In the genomic region with DNA sequence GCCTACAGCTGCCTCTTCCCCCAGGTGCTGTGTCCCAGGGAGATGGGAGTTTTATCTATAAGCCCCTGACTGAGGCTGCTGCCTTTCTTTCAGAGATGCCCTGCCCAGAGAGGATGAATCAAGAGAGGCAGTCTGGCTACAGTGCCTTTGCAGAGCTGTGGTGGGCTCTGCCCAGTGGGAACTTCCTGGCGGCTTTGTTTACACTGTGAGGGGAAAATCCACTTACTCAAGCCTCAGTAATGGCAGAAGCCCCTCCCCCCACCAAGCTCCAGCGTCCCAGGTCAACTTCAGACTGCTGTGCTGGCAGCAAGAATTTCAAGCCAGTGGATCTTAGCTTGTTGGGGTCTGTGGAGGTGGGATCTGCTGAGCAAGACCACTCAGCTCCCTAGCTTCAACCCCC, we compare ENCODE assay signal across 7 cellular contexts. TPM values are rescaled to one million over a fixed set of nuclear protein-coding genes. Genes with fewer than 3 reads are reported as not detected.
DNase-seq lines count a peak whose midpoint lies in the region; FAIRE-seq and TF ChIP-seq lines count a peak whose summit lies in the region.
"Not testable (repeated sequence)": the region's sequence is repeated elsewhere in the genome, so short reads cannot be mapped to it uniquely, and the experiment has no call there.

No MANE protein-coding gene starts in this region.

- DNase-seq in EH (ENCODE audit: low read depth), result peak; percentile 41
- DNase-seq in RCC 7860 (ENCODE audit: low spot score), result peak; percentile 56
- DNase-seq in astrocyte (ENCODE audit: low read depth), result peak; percentile 12
- peak; percentile 17 to 58 for DNase-seq in H1 (ENCODE audit: low read depth in 1 of 2, low spot score in 2 of 2)
- DNase-seq in iPS DF 19.7 (ENCODE audit: low read depth, low spot score), result peak; percentile 23
- peak; percentile 81 for DNase-seq in mesendoderm

- not testable (repeated sequence) for H3K4me3 ChIP-seq in HUES6 (ENCODE audit: low read depth, low read length); astrocyte (ENCODE audit: insufficient read depth, low read depth, low read length); H1 (ENCODE audit: extremely low read depth in 1 of 4, insufficient read depth in 2 of 4, low read depth in 3 of 4, low read length in 4 of 4); mesendoderm (ENCODE audit: low read length)

- not testable (repeated sequence) for H3K79me2 ChIP-seq in astrocyte (ENCODE audit: insufficient read depth, low read length); H1 (ENCODE audit: control insufficient read depth in 1 of 2, insufficient read depth in 2 of 2, low read length in 2 of 2); mesendoderm (ENCODE audit: control insufficient read depth, insufficient read depth, low read length)

- not testable (repeated sequence) for H3K4ac ChIP-seq in H1 (replicated peaks; ENCODE audit: insufficient read length, low read depth, low read length); mesendoderm (ENCODE audit: low read depth, low read length)

- not testable (repeated sequence) for H3K23me2 ChIP-seq in H1 (ENCODE audit: low read depth, low read length)

- TF ChIP-seq CTCF in astrocyte (IDR thresholded peaks at IDR 0.05; ENCODE audit: insufficient read depth, low read depth, low read length); H1 (IDR thresholded peaks at IDR 0.05; ENCODE audit: control extremely low read depth in 1 of 3, insufficient read depth in 1 of 3, low read depth in 1 of 3, low read length in 3 of 3): not testable (repeated sequence)

- TF ChIP-seq EP300 in H1 (IDR thresholded peaks at IDR 0.05; ENCODE audit: borderline replicate concordance in 1 of 2, low read depth in 2 of 2, low read length in 2 of 2), result not testable (repeated sequence)

- not testable (repeated sequence) for H3K14ac ChIP-seq in H1 (ENCODE audit: insufficient read length)

- H2AFZ ChIP-seq in astrocyte (ENCODE audit: low read depth, low read length); H1 (ENCODE audit: low read length): not testable (repeated sequence)

- H3K18ac ChIP-seq in H1 (ENCODE audit: extremely low read depth, low read length); mesendoderm (ENCODE audit: low read length): not testable (repeated sequence)

- TF ChIP-seq RAD21 in H1 (IDR thresholded peaks at IDR 0.05 in 1 of 2, conservative IDR thresholded peaks at IDR 0.05 in 1 of 2; ENCODE audit: low read depth in 2 of 2, low read length in 2 of 2), result not testable (repeated sequence)

- H3K4me2 ChIP-seq in astrocyte (ENCODE audit: low read length) (peak overlapping the region; percentile 44), H1 (ENCODE audit: insufficient read depth in 1 of 2, low read depth in 2 of 2, low read length in 2 of 2) (peak overlapping the region in 1 of 2 experiments; percentile 13; a peak in 1 of 4 replicates)
- not testable (repeated sequence) for H3K4me2 ChIP-seq in mesendoderm (ENCODE audit: low read length)

- H4K8ac ChIP-seq in H1 (ENCODE audit: extremely low read depth, insufficient read depth, low read length); mesendoderm (ENCODE audit: low read depth, low read length): not testable (repeated sequence)

- 35% methylated on average over 2 of the region's 2 CpGs; no CpG with 5 or more reads in 1 of the 2 experiments for WGBS in H1 (ENCODE audit: extremely low coverage in 1 of 2, insufficient coverage in 1 of 2, insufficient read length in 1 of 2, insufficient replicate concordance in 2 of 2, low coverage in 1 of 2, low lambda C conversion rate in 2 of 2, missing lambda C conversion rate in 1 of 2), 2 experiments
- no CpG with 5 or more reads among the region's 2 CpGs for WGBS in mesendoderm (ENCODE audit: extremely low coverage, insufficient coverage, low lambda C conversion rate)

- H4K91ac ChIP-seq in H1 (replicated peaks; ENCODE audit: insufficient read length, low read length), result not testable (repeated sequence)

- H3K4me1 ChIP-seq in HUES6 (ENCODE audit: control insufficient read depth, insufficient read depth, low read length), result peaks cover 14% of the 10 kb centered on the region; the same call in 1 of the 2 replicates
- H3K4me1 ChIP-seq in astrocyte (ENCODE audit: insufficient read depth, low read length); H1 (replicated peaks in 1 of 4; ENCODE audit: control insufficient read depth in 3 of 4, insufficient read depth in 4 of 4, low read length in 3 of 4); mesendoderm (ENCODE audit: control insufficient read depth, low read depth, low read length): not testable (repeated sequence)

- not testable (repeated sequence) for H2AK5ac ChIP-seq in H1 (ENCODE audit: low read depth, low read length); mesendoderm (ENCODE audit: low read length)

- not testable (repeated sequence) for H2BK5ac ChIP-seq in H1 (ENCODE audit: low read depth, low read length); mesendoderm (ENCODE audit: low read length)

- H3K27ac ChIP-seq in HUES6 (ENCODE audit: low read depth, low read length), result peak overlapping the region; percentile 56; the same call in 1 of the 2 replicates
- not testable (repeated sequence) for H3K27ac ChIP-seq in astrocyte (ENCODE audit: low read depth, low read length)
- peak overlapping the region; percentile 45; the same call in 1 of the 2 replicates for H3K27ac ChIP-seq in H1 (ENCODE audit: low read depth, low read length)
- H3K27ac ChIP-seq in mesendoderm (ENCODE audit: low read depth, low read length), result peak overlapping the region; percentile 38

- H3K36me3 Mint-ChIP-seq in astrocyte (ENCODE audit: low read depth, unreplicated experiment), result peaks cover 25% of the 10 kb centered on the region

- not testable (repeated sequence) for H4K5ac ChIP-seq in H1 (ENCODE audit: insufficient read length, low read depth, low read length); mesendoderm (ENCODE audit: low read length)

- H3K23ac ChIP-seq in H1 (ENCODE audit: insufficient read length); mesendoderm (ENCODE audit: low read length): not testable (repeated sequence)

- H3K27ac Mint-ChIP-seq in astrocyte (ENCODE audit: unreplicated experiment), result not testable (repeated sequence)

- not testable (repeated sequence) for H2BK12ac ChIP-seq in H1 (ENCODE audit: low read depth, low read length)

- not testable (repeated sequence) for H4K20me1 ChIP-seq in astrocyte (ENCODE audit: insufficient read depth, low read length); H1 (replicated peaks in 1 of 2; ENCODE audit: control insufficient read depth in 1 of 2, insufficient read depth in 2 of 2, low read length in 2 of 2)

- FAIRE-seq in RCC 7860 (lab: Jason Lieb, UNC); astrocyte (lab: Jason Lieb, UNC); H1 (lab: Jason Lieb, UNC): not testable (repeated sequence)

- not testable (repeated sequence) for H3K56ac ChIP-seq in H1 (replicated peaks; ENCODE audit: insufficient read length, low read depth, low read length)
- H3K56ac ChIP-seq in mesendoderm (ENCODE audit: low read length), result peak overlapping the region; percentile 56

- H3K36me3 ChIP-seq in HUES6 (ENCODE audit: control insufficient read depth, insufficient read depth, low read length) (peaks cover 29% of the 10 kb centered on the region), astrocyte (ENCODE audit: insufficient read depth, low read length) (peaks cover 12% of the 10 kb centered on the region), H1 (ENCODE audit: control insufficient read depth in 2 of 4, insufficient read depth in 4 of 4, low read length in 3 of 4) (peaks cover 3 to 19% (median 8%) of the 10 kb centered on the region in 4 experiments; a peak in 6 of 8 replicates)
- H3K36me3 ChIP-seq in mesendoderm (ENCODE audit: control insufficient read depth, insufficient read depth, low read length), result not testable (repeated sequence)

- POLR2A ChIA-PET in H1 (lab: Charles Lee; ENCODE audit: partially characterized antibody), result not testable (repeated sequence)

- not testable (repeated sequence) for H2BK15ac ChIP-seq in H1 (ENCODE audit: low read length); mesendoderm (replicated peaks; ENCODE audit: low read depth)

- not testable (repeated sequence) for H3K4me3 Mint-ChIP-seq in astrocyte (ENCODE audit: unreplicated experiment)

- peaks cover 13% of the 10 kb centered on the region for H3K9me3 Mint-ChIP-seq in astrocyte (ENCODE audit: unreplicated experiment)

- not testable (repeated sequence) for H2BK20ac ChIP-seq in H1 (ENCODE audit: low read length)

- H3K4me1 Mint-ChIP-seq in astrocyte (ENCODE audit: low read depth, unreplicated experiment), result not testable (repeated sequence)

- TF ChIP-seq POLR2A in H1 (IDR thresholded peaks at IDR 0.05; ENCODE audit: control extremely low read depth in 1 of 2, low read depth in 2 of 2, low read length in 2 of 2), result not testable (repeated sequence)

- not testable (repeated sequence) for H3K27me3 Mint-ChIP-seq in astrocyte (ENCODE audit: low read depth, unreplicated experiment)

- not testable (repeated sequence) for H2BK120ac ChIP-seq in H1 (replicated peaks; ENCODE audit: low read depth, low read length); mesendoderm (ENCODE audit: low read depth, low read length)

- H3K27me3 ChIP-seq in HUES6 (ENCODE audit: control insufficient read depth, insufficient read depth, low read length); astrocyte (ENCODE audit: insufficient read depth, low read length); H1 (replicated peaks in 1 of 4; ENCODE audit: control insufficient read depth in 3 of 4, extremely low read depth in 1 of 4, insufficient read depth in 3 of 4, low read length in 3 of 4); mesendoderm (ENCODE audit: insufficient read depth, low read length, poor library complexity): not testable (repeated sequence)

- not testable (repeated sequence) for H3K79me1 ChIP-seq in H1 (ENCODE audit: low read depth, low read length); mesendoderm (ENCODE audit: low read length)

- CTCF ChIA-PET in H1 (lab: Charles Lee; ENCODE audit: partially characterized antibody), result interaction anchor here (1.1 kb wide), 1 partner anchor 113 kb away, joined by 3 read pairs; no protein-coding TSS in a partner anchor

- H3K9me3 ChIP-seq in HUES6 (ENCODE audit: control insufficient read depth, insufficient read depth, low read depth, low read length); astrocyte (ENCODE audit: insufficient read depth, low read depth, low read length); H1 (ENCODE audit: insufficient read depth in 2 of 2, low read depth in 1 of 2, low read length in 1 of 2): not testable (repeated sequence)

- H3K9ac ChIP-seq in HUES6 (ENCODE audit: low read length), result peak overlapping the region; percentile 22
- not testable (repeated sequence) for H3K9ac ChIP-seq in astrocyte (ENCODE audit: low read length); H1 (replicated peaks in 1 of 4; ENCODE audit: extremely low read depth in 1 of 4, low read depth in 3 of 4, low read length in 3 of 4); mesendoderm (ENCODE audit: low read length)

RNA-seq across cellular contexts. Expression of a gene that starts 48.6 kb away (rescaled TPM):
- total RNA-seq in astrocyte, result 64.3 and 76.1 TPM in 2 replicates
- total RNA-seq in H1 (2021; fragmentation: NEBNext Ultra II Directional; extraction: Animal tissue kit (Norgen Biotek cat#: 25700)), result 80.7 and 89.0 TPM in 2 replicates
- polyA plus RNA-seq in H1 (2011; rRNA removed), result 16.4 and 18.4 TPM in 2 replicates
- 16.6 TPM for polyA plus RNA-seq in H1 (2011; cell fraction: cytosol; rRNA removed)
- polyA plus RNA-seq in H1 (2011; cell fraction: nucleus; rRNA removed), result 17.2 TPM
- 18.3 to 39.6 TPM (median 24.4 TPM) in 4 replicates for polyA plus RNA-seq in H1 (2012, experiment 1 of 2)
- 3.6 TPM for polyA plus RNA-seq in H1 (2012, experiment 2 of 2)
- 60.7 TPM for polyA plus RNA-seq in H1 (2013, experiment 1 of 2)
- 69.4 TPM for polyA plus RNA-seq in H1 (2013, experiment 2 of 2)
- 40.6 and 57.6 TPM in 2 replicates for polyA minus RNA-seq in H1 (2011; rRNA and poly(A)+ RNA removed)
- 23.9 TPM for polyA minus RNA-seq in H1 (2011; cell fraction: cytosol; rRNA and poly(A)+ RNA removed)
- 49.7 TPM for polyA minus RNA-seq in H1 (2011; cell fraction: nucleus; rRNA and poly(A)+ RNA removed)
- 54.8 TPM for polyA plus RNA-seq in mesendoderm (2013, experiment 1 of 2)
- 54.8 TPM for polyA plus RNA-seq in mesendoderm (2013, experiment 2 of 2)

Comparison
In these comparisons a context has a peak if more than half of its experiments do, and no peak if none do; other contexts are left out.
1. DNase-seq: peak in every context shown above with its lines; median percentile 81 in mesendoderm; 56 in RCC 7860; 41 in EH; 38 in H1; 23 in iPS DF 19.7; 12 in astrocyte.